Comparison of ENCODE assay signal across 1 cellular context in the genomic region with DNA sequence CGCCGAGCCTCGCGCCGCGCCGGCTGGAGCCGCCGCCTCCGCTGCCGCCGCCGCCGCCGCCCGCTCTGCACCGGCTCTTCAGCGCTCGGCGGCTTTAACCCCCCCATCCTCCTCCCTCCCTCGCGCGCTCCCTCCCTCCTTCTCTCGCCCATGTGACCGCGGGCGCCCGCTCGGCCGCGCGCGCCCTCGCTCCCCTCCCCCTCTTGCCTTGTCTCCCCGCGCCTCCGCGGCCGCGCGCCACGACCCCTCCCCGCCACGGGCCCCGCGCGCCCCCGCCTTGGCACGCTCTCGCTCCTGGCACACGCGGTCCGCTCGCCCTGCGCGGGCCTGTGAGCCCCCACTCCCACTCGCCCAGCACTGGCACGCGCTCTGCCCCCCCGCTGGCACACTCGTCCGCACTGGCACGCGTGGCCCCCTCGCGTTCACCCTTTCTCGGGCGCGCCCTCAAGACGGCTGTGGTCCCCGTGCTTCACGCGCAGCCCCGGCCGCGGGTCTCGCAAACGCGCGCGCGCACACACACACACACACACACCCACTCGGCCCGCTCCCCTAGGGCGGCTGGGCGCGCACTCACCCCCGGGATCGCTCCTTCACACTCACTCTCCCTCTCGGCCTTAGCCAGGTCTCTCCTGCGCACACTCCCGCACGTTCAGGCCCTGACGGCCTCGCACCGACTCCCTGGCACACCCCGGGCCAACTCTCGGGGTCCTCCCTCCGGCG.
TF ChIP-seq lines count a peak whose summit lies in the region.

A gene with protein sequence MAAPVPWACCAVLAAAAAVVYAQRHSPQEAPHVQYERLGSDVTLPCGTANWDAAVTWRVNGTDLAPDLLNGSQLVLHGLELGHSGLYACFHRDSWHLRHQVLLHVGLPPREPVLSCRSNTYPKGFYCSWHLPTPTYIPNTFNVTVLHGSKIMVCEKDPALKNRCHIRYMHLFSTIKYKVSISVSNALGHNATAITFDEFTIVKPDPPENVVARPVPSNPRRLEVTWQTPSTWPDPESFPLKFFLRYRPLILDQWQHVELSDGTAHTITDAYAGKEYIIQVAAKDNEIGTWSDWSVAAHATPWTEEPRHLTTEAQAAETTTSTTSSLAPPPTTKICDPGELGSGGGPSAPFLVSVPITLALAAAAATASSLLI (minus strand): TSS at position 69 of the 720 bp plus-strand sequence. CDS start 20,743 bp downstream, outside the sequence.

TF ChIP-seq in GM23338, 12 proteins besides CTCF, POLR2A, EP300 and RAD21 (continued from another document):
- TF ChIP-seq, protein P1, sequence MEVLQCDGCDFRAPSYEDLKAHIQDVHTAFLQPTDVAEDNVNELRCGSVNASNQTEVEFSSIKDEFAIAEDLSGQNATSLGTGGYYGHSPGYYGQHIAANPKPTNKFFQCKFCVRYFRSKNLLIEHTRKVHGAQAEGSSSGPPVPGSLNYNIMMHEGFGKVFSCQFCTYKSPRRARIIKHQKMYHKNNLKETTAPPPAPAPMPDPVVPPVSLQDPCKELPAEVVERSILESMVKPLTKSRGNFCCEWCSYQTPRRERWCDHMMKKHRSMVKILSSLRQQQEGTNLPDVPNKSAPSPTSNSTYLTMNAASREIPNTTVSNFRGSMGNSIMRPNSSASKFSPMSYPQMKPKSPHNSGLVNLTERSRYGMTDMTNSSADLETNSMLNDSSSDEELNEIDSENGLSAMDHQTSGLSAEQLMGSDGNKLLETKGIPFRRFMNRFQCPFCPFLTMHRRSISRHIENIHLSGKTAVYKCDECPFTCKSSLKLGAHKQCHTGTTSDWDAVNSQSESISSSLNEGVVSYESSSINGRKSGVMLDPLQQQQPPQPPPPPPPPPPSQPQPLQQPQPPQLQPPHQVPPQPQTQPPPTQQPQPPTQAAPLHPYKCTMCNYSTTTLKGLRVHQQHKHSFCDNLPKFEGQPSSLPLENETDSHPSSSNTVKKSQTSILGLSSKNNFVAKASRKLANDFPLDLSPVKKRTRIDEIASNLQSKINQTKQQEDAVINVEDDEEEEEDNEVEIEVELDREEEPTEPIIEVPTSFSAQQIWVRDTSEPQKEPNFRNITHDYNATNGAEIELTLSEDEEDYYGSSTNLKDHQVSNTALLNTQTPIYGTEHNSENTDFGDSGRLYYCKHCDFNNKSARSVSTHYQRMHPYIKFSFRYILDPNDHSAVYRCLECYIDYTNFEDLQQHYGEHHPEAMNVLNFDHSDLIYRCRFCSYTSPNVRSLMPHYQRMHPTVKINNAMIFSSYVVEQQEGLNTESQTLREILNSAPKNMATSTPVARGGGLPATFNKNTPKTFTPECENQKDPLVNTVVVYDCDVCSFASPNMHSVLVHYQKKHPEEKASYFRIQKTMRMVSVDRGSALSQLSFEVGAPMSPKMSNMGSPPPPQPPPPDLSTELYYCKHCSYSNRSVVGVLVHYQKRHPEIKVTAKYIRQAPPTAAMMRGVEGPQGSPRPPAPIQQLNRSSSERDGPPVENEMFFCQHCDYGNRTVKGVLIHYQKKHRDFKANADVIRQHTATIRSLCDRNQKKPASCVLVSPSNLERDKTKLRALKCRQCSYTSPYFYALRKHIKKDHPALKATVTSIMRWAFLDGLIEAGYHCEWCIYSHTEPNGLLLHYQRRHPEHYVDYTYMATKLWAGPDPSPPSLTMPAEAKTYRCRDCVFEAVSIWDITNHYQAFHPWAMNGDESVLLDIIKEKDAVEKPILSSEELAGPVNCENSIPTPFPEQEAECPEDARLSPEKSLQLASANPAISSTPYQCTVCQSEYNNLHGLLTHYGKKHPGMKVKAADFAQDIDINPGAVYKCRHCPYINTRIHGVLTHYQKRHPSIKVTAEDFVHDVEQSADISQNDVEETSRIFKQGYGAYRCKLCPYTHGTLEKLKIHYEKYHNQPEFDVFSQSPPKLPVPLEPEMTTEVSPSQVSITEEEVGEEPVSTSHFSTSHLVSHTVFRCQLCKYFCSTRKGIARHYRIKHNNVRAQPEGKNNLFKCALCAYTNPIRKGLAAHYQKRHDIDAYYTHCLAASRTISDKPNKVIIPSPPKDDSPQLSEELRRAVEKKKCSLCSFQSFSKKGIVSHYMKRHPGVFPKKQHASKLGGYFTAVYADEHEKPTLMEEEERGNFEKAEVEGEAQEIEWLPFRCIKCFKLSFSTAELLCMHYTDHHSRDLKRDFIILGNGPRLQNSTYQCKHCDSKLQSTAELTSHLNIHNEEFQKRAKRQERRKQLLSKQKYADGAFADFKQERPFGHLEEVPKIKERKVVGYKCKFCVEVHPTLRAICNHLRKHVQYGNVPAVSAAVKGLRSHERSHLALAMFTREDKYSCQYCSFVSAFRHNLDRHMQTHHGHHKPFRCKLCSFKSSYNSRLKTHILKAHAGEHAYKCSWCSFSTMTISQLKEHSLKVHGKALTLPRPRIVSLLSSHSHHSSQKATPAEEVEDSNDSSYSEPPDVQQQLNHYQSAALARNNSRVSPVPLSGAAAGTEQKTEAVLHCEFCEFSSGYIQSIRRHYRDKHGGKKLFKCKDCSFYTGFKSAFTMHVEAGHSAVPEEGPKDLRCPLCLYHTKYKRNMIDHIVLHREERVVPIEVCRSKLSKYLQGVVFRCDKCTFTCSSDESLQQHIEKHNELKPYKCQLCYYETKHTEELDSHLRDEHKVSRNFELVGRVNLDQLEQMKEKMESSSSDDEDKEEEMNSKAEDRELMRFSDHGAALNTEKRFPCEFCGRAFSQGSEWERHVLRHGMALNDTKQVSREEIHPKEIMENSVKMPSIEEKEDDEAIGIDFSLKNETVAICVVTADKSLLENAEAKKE (CRISPR knock-in tag; IDR thresholded peaks at IDR 0.05): no peak
- TF ChIP-seq STAT1 (IDR thresholded peaks at IDR 0.05; ENCODE audit: unreplicated experiment): no peak
